In genomic region chr16:57053206-57053605, GRCh38 we compare ENCODE assay signal across 29 cellular contexts. TPM values are rescaled to one million over a fixed set of nuclear protein-coding genes. Genes with fewer than 3 reads are reported as not detected.
DNase-seq lines count a peak whose midpoint lies in the region; ATAC-seq and TF ChIP-seq lines count a peak whose summit lies in the region.
"Had no signal": no experiment of that assay in that cellular context is flagged by ENCODE, and none has a peak within 500 bp of the region (broad histone marks: within the 10 kb centered on the region; RNA-seq: fewer than 3 reads in every experiment).

No MANE protein-coding gene starts in this region.

- intact Hi-C loops in natural killer cell (cut with micrococcal nuclease) = no loop called here

- TF ChIP-seq CTCF in natural killer cell (IDR thresholded peaks at IDR 0.05) (no peak), type B pancreatic cell (conservative IDR thresholded peaks at IDR 0.05) (no peak)

- ATAC-seq in natural killer cell treated with Interleukin-12 subunit alpha and Interleukin-12 subunit beta and Interleukin-15 and Interleukin-18, amount 100 ng/mL, for 72 hours = no peak
- ATAC-seq in natural killer cell (no peak), T-helper 17 cell (no peak)
- no peak for ATAC-seq in effector memory CD8-positive, alpha-beta T cell (replicated peaks)
- ATAC-seq: heart left ventricle, psoas muscle had no signal

- peak overlapping the region; percentile 6 to 21 for H3K27ac Mint-ChIP-seq in natural killer cell treated with Interleukin-12 subunit alpha and Interleukin-12 subunit beta and Interleukin-15 and Interleukin-18, amount 100 ng/mL, for 72 hours
- H3K27ac Mint-ChIP-seq in natural killer cell (peak overlapping the region in 1 of 2 donors; percentile 57), T-helper 17 cell (peak overlapping the region; percentile 89), type B pancreatic cell (peak overlapping the region; percentile 5)
- H3K27ac Mint-ChIP-seq in effector memory CD8-positive, alpha-beta T cell = peak overlapping the region; percentile 84 to 89
- H3K27ac Mint-ChIP-seq: mesothelial cell of epicardium had no signal

- no peak for DNase-seq in natural killer cell treated with Interleukin-12 subunit alpha and Interleukin-12 subunit beta and Interleukin-15 and Interleukin-18, amount 100 ng/mL, for 72 hours (ENCODE audit: low spot score)
- DNase-seq in natural killer cell = no peak
- DNase-seq in T-helper 17 cell = no peak
- no peak for DNase-seq in effector memory CD8-positive, alpha-beta T cell
- DNase-seq in type B pancreatic cell (ENCODE audit: extremely low spot score, unreplicated experiment) = no peak
- no peak for DNase-seq in activated CD4-positive, CD25-positive, alpha-beta regulatory T cell (lab: John Stamatoyannopoulos, UW)
- DNase-seq in hippocampal formation (lab: John Stamatoyannopoulos, UW) = no peak
- DNase-seq: activated CD4-positive, alpha-beta T cell treated with anti-CD3 and anti-CD28 coated beads, Interleukin-2, amount 50 U/mL, for 48 hours; anterior cingulate cortex; DND-41; foreskin melanocyte; heart left ventricle; KG1; kidney; NCI-H1092 treated with DMSO at 0.1 percent for 48 hours; NCI-H1694 treated with DMSO at 0.1 percent for 48 hours; NCI-H446 treated with DMSO at 0.1 percent for 48 hours; NCI-H774; occipital lobe; psoas muscle; SHP77 treated with DMSO at 0.1 percent for 48 hours; sigmoid colon; stimulated activated CD4-positive, alpha-beta T cell treated with anti-CD3 and anti-CD28 coated beads, Interleukin-4, amount 100 ng/mL, for 24 hours; T1000; upper lobe of left lung; WERI-Rb-1 had no signal

- H3K9me3 Mint-ChIP-seq in natural killer cell treated with Interleukin-12 subunit alpha and Interleukin-12 subunit beta and Interleukin-15 and Interleukin-18, amount 100 ng/mL, for 72 hours = no peaks in the 10 kb centered on the region
- H3K9me3 Mint-ChIP-seq in natural killer cell = no peaks in the 10 kb centered on the region
- no peaks in the 10 kb centered on the region for H3K9me3 Mint-ChIP-seq in effector memory CD8-positive, alpha-beta T cell
- no peaks in the 10 kb centered on the region for H3K9me3 Mint-ChIP-seq in type B pancreatic cell
- H3K9me3 Mint-ChIP-seq: mesothelial cell of epicardium had no signal

- no peak overlapping the region for H3K4me3 Mint-ChIP-seq in natural killer cell treated with Interleukin-12 subunit alpha and Interleukin-12 subunit beta and Interleukin-15 and Interleukin-18, amount 100 ng/mL, for 72 hours
- H3K4me3 Mint-ChIP-seq in natural killer cell = no peak overlapping the region
- no peak overlapping the region for H3K4me3 Mint-ChIP-seq in T-helper 17 cell
- H3K4me3 Mint-ChIP-seq in effector memory CD8-positive, alpha-beta T cell = no peak overlapping the region
- no peak overlapping the region for H3K4me3 Mint-ChIP-seq in type B pancreatic cell
- H3K4me3 Mint-ChIP-seq: mesothelial cell of epicardium had no signal

- H3K4me1 Mint-ChIP-seq in natural killer cell treated with Interleukin-12 subunit alpha and Interleukin-12 subunit beta and Interleukin-15 and Interleukin-18, amount 100 ng/mL, for 72 hours (ENCODE audit: low read depth in 2 of 2) = peaks cover 6 to 12% of the 10 kb centered on the region in 2 donors
- H3K4me1 Mint-ChIP-seq in natural killer cell (peaks cover 0 to 12% of the 10 kb centered on the region in 2 donors), T-helper 17 cell (peaks cover 10% of the 10 kb centered on the region), type B pancreatic cell (ENCODE audit: unreplicated experiment) (no peaks in the 10 kb centered on the region)
- peaks cover 17 to 19% of the 10 kb centered on the region in 2 donors for H3K4me1 Mint-ChIP-seq in effector memory CD8-positive, alpha-beta T cell (ENCODE audit: low read depth in 2 of 2)
- H3K4me1 Mint-ChIP-seq: mesothelial cell of epicardium had no signal

- no peaks in the 10 kb centered on the region for H3K9me3 ChIP-seq in T-helper 17 cell (ENCODE audit: control insufficient read depth, low read length, poor library complexity, severe bottlenecking)
- H3K9me3 ChIP-seq: BLaER1, breast epithelium, heart left ventricle, psoas muscle, sigmoid colon, upper lobe of left lung had no signal

- H3K36me3 Mint-ChIP-seq in natural killer cell treated with Interleukin-12 subunit alpha and Interleukin-12 subunit beta and Interleukin-15 and Interleukin-18, amount 100 ng/mL, for 72 hours = peaks cover 15% of the 10 kb centered on the region
- H3K36me3 Mint-ChIP-seq in natural killer cell (peaks cover 8% of the 10 kb centered on the region), T-helper 17 cell (ENCODE audit: low read depth) (peaks cover 11% of the 10 kb centered on the region), type B pancreatic cell (no peaks in the 10 kb centered on the region)
- H3K36me3 Mint-ChIP-seq in effector memory CD8-positive, alpha-beta T cell (ENCODE audit: insufficient read depth) = peaks cover 93% of the 10 kb centered on the region
- H3K36me3 Mint-ChIP-seq: mesothelial cell of epicardium had no signal

- H3K27me3 Mint-ChIP-seq in natural killer cell treated with Interleukin-12 subunit alpha and Interleukin-12 subunit beta and Interleukin-15 and Interleukin-18, amount 100 ng/mL, for 72 hours = no peaks in the 10 kb centered on the region
- H3K27me3 Mint-ChIP-seq in natural killer cell (ENCODE audit: low read depth in 2 of 2) = no peaks in the 10 kb centered on the region
- no peaks in the 10 kb centered on the region for H3K27me3 Mint-ChIP-seq in T-helper 17 cell
- no peaks in the 10 kb centered on the region for H3K27me3 Mint-ChIP-seq in effector memory CD8-positive, alpha-beta T cell
- H3K27me3 Mint-ChIP-seq in type B pancreatic cell = peaks cover 17% of the 10 kb centered on the region

RNA-seq across cellular contexts. Expression of gene CPNE2, which starts 39.2 kb away (rescaled TPM):
- under 1 TPM; 0.50 to 0.95 TPM for total RNA-seq in natural killer cell treated with Interleukin-12 subunit alpha and Interleukin-12 subunit beta and Interleukin-15 and Interleukin-18, amount 100 ng/mL, for 72 hours
- total RNA-seq in natural killer cell = 1 to 10 TPM; 2.0 to 2.6 (median 2.4) TPM
- total RNA-seq in T-helper 17 cell = 1 to 10 TPM; 2.4 to 4.4 TPM
- 28.8 and 32.0 TPM in 2 replicates for total RNA-seq in type B pancreatic cell (ENCODE audit: low replicate concordance)
